Comparison of ENCODE assay signal across 9 cellular contexts in the genomic region with DNA sequence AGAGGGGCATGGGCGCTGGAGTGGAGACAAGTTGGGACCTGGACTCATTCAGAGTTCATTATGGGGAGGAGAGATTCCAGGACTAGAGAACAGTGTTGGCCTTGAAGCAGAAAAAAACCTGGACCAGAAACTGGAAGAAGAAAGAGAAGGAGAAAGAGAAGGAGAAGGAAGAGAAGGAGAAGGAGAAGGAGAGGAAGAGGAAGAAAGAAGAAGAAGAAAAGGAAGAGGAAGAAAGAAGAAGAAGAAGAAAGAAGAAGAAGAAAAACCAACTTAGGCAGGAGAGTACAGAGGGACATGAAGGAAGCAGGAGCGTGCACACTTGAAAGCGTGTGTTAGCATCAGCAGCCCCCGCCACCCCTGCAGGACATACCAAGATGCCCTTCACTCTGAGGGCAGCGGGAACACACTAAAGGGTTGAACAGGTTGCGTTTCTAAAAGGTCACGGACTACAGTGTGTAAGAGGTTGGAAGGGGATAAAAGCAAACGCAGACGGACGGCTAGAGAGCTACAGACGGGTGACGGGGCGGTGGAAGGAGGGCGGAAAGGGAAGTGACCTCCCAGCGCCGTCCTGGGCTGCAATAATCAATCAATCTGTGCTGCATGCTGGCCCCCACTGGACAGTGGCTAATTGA.
A peak's percentile ranks its signal among the peaks of the same experiment; 100 is the strongest.
DNase-seq lines count a peak whose midpoint lies in the region; ATAC-seq and TF ChIP-seq lines count a peak whose summit lies in the region.
"Had no signal": no experiment of that assay in that cellular context is flagged by ENCODE, and none has a peak within 500 bp of the region (broad histone marks: within the 10 kb centered on the region; RNA-seq: fewer than 3 reads in every experiment).

No MANE protein-coding gene starts in this region.

- H3K4me1 ChIP-seq in right lobe of liver (peaks cover 0 to 9% (median 0%) of the 10 kb centered on the region in 4 donors), ascending aorta (no peaks in the 10 kb centered on the region)

- CTCF ChIA-PET in WTC11 (lab: Charles Lee) = interaction anchor here (0.6 to 1.1 kb wide), 3 partner anchors 16 to 117 kb away, joined by 3 read pairs; no protein-coding TSS in a partner anchor

- H3K9me3 Mint-ChIP-seq in activated naive CD4-positive, alpha-beta T cell treated with anti-CD3 and anti-CD28 coated beads, Interleukin-2, amount 50 U/mL, for 24 hours = peaks cover 5% of the 10 kb centered on the region
- peaks cover 24% of the 10 kb centered on the region for H3K9me3 Mint-ChIP-seq in WTC11
- H3K9me3 Mint-ChIP-seq in type B pancreatic cell = no peaks in the 10 kb centered on the region

- H3K36me3 Mint-ChIP-seq in activated naive CD4-positive, alpha-beta T cell treated with anti-CD3 and anti-CD28 coated beads, Interleukin-2, amount 50 U/mL, for 24 hours = peaks cover 2% of the 10 kb centered on the region
- H3K36me3 Mint-ChIP-seq in WTC11 (peaks cover 10% of the 10 kb centered on the region), type B pancreatic cell (no peaks in the 10 kb centered on the region)
- H3K36me3 Mint-ChIP-seq: CD8-positive, alpha-beta memory T cell had no signal

- no peak for DNase-seq in activated naive CD4-positive, alpha-beta T cell treated with anti-CD3 and anti-CD28 coated beads, Interleukin-2, amount 50 U/mL, for 16 hours
- DNase-seq in WTC11 (ENCODE audit: low spot score) (no peak), right lobe of liver (no peak), type B pancreatic cell (ENCODE audit: extremely low spot score, unreplicated experiment) (no peak), cortex of kidney (lab: John Stamatoyannopoulos, UW) (no peak), ascending aorta (ENCODE audit: low spot score in 2 of 2) (no peak)
- DNase-seq: CD8-positive, alpha-beta memory T cell had no signal

- peak overlapping the region; percentile 26 to 42 (median 29) for H3K4me3 ChIP-seq in right lobe of liver
- H3K4me3 ChIP-seq in ascending aorta = peak overlapping the region in 1 of 2 donors; percentile 57

- TF ChIP-seq CTCF in WTC11 (IDR thresholded peaks at IDR 0.05) (no peak), right lobe of liver (IDR thresholded peaks at IDR 0.05) (no peak), type B pancreatic cell (conservative IDR thresholded peaks at IDR 0.05) (no peak), ascending aorta (IDR thresholded peaks at IDR 0.05) (no peak)

- H3K36me3 ChIP-seq in right lobe of liver (no peaks in the 10 kb centered on the region), ascending aorta (no peaks in the 10 kb centered on the region)

- no peak overlapping the region for H3K27ac Mint-ChIP-seq in activated naive CD4-positive, alpha-beta T cell treated with anti-CD3 and anti-CD28 coated beads, Interleukin-2, amount 50 U/mL, for 24 hours
- no peak overlapping the region for H3K27ac Mint-ChIP-seq in WTC11
- peak overlapping the region; percentile 64 for H3K27ac Mint-ChIP-seq in type B pancreatic cell
- H3K27ac Mint-ChIP-seq: CD8-positive, alpha-beta memory T cell had no signal

- intact Hi-C loops in right lobe of liver (cut with DNase I) = no loop called here
- intact Hi-C loops in ascending aorta (cut with DNase I) = no loop called here

- peaks cover 10% of the 10 kb centered on the region for H3K4me1 Mint-ChIP-seq in activated naive CD4-positive, alpha-beta T cell treated with anti-CD3 and anti-CD28 coated beads, Interleukin-2, amount 50 U/mL, for 24 hours
- H3K4me1 Mint-ChIP-seq in WTC11 (peaks cover 29% of the 10 kb centered on the region), type B pancreatic cell (ENCODE audit: unreplicated experiment) (peaks cover 16% of the 10 kb centered on the region)

- POLR2A ChIA-PET in WTC11 (lab: Charles Lee) = interaction anchor here (1.0 kb wide), 1 partner anchor 16 kb away, joined by 4 read pairs; no protein-coding TSS in a partner anchor

- TF ChIP-seq POLR2A in right lobe of liver (IDR thresholded peaks at IDR 0.05) = no peak

- H3K27me3 Mint-ChIP-seq in activated naive CD4-positive, alpha-beta T cell treated with anti-CD3 and anti-CD28 coated beads, Interleukin-2, amount 50 U/mL, for 24 hours = peaks cover 32% of the 10 kb centered on the region
- H3K27me3 Mint-ChIP-seq in WTC11 (ENCODE audit: low read depth) = peaks cover 44% of the 10 kb centered on the region
- peaks cover 70% of the 10 kb centered on the region for H3K27me3 Mint-ChIP-seq in type B pancreatic cell

- peak overlapping the region; percentile 9 for H3K4me3 Mint-ChIP-seq in activated naive CD4-positive, alpha-beta T cell treated with anti-CD3 and anti-CD28 coated beads, Interleukin-2, amount 50 U/mL, for 24 hours
- peak overlapping the region; percentile 83 for H3K4me3 Mint-ChIP-seq in WTC11
- H3K4me3 Mint-ChIP-seq in type B pancreatic cell = peak overlapping the region; percentile 92

- ATAC-seq in WTC11 (no peak; the same call in 1 of the 2 replicates), right lobe of liver (peak in 1 of 4 donors; percentile 14), GM18873 (IDR thresholded peaks at IDR 0.05; ENCODE audit: low FRiP score, unreplicated experiment) (no peak)

- 11% methylated on average over 16 of the region's 16 CpGs for WGBS in right lobe of liver (ENCODE audit: insufficient coverage, low coverage, low lambda C conversion rate, missing lambda C conversion rate)

- H3K27me3 ChIP-seq in right lobe of liver (no peaks in the 10 kb centered on the region), ascending aorta (no peaks in the 10 kb centered on the region)

- H3K27ac ChIP-seq in right lobe of liver (no peak overlapping the region), ascending aorta (no peak overlapping the region)

- H3K9me3 ChIP-seq in right lobe of liver (no peaks in the 10 kb centered on the region), ascending aorta (no peaks in the 10 kb centered on the region)

TF ChIP-seq in WTC11, 78 proteins besides CTCF, POLR2A, EP300 and RAD21:
- TF ChIP-seq, protein P1, sequence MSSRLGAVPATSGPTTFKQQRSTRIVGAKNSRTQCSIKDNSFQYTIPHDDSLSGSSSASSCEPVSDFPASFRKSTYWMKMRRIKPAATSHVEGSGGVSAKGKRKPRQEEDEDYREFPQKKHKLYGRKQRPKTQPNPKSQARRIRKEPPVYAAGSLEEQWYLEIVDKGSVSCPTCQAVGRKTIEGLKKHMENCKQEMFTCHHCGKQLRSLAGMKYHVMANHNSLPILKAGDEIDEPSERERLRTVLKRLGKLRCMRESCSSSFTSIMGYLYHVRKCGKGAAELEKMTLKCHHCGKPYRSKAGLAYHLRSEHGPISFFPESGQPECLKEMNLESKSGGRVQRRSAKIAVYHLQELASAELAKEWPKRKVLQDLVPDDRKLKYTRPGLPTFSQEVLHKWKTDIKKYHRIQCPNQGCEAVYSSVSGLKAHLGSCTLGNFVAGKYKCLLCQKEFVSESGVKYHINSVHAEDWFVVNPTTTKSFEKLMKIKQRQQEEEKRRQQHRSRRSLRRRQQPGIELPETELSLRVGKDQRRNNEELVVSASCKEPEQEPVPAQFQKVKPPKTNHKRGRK (CRISPR knock-in tag; IDR thresholded peaks at IDR 0.05; ENCODE audit: borderline replicate concordance) = peak; percentile 98
- TF ChIP-seq, protein P2, sequence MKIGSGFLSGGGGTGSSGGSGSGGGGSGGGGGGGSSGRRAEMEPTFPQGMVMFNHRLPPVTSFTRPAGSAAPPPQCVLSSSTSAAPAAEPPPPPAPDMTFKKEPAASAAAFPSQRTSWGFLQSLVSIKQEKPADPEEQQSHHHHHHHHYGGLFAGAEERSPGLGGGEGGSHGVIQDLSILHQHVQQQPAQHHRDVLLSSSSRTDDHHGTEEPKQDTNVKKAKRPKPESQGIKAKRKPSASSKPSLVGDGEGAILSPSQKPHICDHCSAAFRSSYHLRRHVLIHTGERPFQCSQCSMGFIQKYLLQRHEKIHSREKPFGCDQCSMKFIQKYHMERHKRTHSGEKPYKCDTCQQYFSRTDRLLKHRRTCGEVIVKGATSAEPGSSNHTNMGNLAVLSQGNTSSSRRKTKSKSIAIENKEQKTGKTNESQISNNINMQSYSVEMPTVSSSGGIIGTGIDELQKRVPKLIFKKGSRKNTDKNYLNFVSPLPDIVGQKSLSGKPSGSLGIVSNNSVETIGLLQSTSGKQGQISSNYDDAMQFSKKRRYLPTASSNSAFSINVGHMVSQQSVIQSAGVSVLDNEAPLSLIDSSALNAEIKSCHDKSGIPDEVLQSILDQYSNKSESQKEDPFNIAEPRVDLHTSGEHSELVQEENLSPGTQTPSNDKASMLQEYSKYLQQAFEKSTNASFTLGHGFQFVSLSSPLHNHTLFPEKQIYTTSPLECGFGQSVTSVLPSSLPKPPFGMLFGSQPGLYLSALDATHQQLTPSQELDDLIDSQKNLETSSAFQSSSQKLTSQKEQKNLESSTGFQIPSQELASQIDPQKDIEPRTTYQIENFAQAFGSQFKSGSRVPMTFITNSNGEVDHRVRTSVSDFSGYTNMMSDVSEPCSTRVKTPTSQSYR (CRISPR knock-in tag; IDR thresholded peaks at IDR 0.05) = no peak
TF ChIP-seq in WTC11: peak in this region for 1.

Comparison
In these comparisons a context has a peak if more than half of its experiments do, and no peak if none do; other contexts are left out.
1. H3K4me3 Mint-ChIP-seq: peak in every context shown above with its lines; median percentile 92 in type B pancreatic cell; 83 in WTC11; 9 in activated naive CD4-positive, alpha-beta T cell treated with anti-CD3 and anti-CD28 coated beads, Interleukin-2, amount 50 U/mL, for 24 hours.